8 cellular contexts compared by ENCODE assay signal in genomic region chr4:148444296-148445070, GRCh38. TPM values are rescaled to one million over a fixed set of nuclear protein-coding genes. Genes with fewer than 3 reads are reported as not detected.
DNase-seq lines count a peak whose midpoint lies in the region; ATAC-seq, FAIRE-seq and TF ChIP-seq lines count a peak whose summit lies in the region.

No MANE protein-coding gene starts in this region.

- FAIRE-seq in small intestine (lab: Jason Lieb, UNC): no peak

- CTCF ChIA-PET in GM10248 (lab: Yijun Ruan, JAX) (no interaction called here), T-cell (lab: Charles Lee) (no interaction called here)

- H3K4me3 ChIP-seq in astrocyte of the spinal cord (ENCODE audit: low read depth, low read length) (peak overlapping the region; percentile 72), small intestine (ENCODE audit: low read depth in 1 of 2, low read length in 2 of 2) (peak overlapping the region; percentile 78 to 85)

- no peaks in the 10 kb centered on the region for H3K9me3 Mint-ChIP-seq in T-cell

- H3K4me1 ChIP-seq in small intestine (ENCODE audit: control insufficient read depth in 2 of 2, insufficient read depth in 1 of 2, low read depth in 1 of 2, low read length in 1 of 2): no peaks in the 10 kb centered on the region

- no peaks in the 10 kb centered on the region for H3K9me3 ChIP-seq in small intestine (ENCODE audit: control insufficient read depth, low read depth)

- H3K4me1 Mint-ChIP-seq in T-cell: peaks cover 38 to 46% (median 45%) of the 10 kb centered on the region in 3 donors

- TF ChIP-seq CTCF in GM10248 (IDR thresholded peaks at IDR 0.05; ENCODE audit: control extremely low read depth, extremely low read depth, low read depth, missing control alignments): no peak
- TF ChIP-seq CTCF in astrocyte of the spinal cord (IDR thresholded peaks at IDR 0.05; ENCODE audit: low read depth, low read length): no peak

- peak overlapping the region; percentile 98 to 100 (median 99) for H3K4me3 Mint-ChIP-seq in T-cell

- POLR2A ChIA-PET in GM10248 (lab: Yijun Ruan, JAX): no interaction called here
- POLR2A ChIA-PET in T-cell (lab: Charles Lee): interaction anchor here in 1 of 2 donors (2.1 kb wide), 1 partner anchor 68 kb away, joined by 7 read pairs; no protein-coding TSS in a partner anchor

- no peaks in the 10 kb centered on the region for H3K36me3 Mint-ChIP-seq in T-cell

- peak overlapping the region; percentile 80 to 99 for H3K27ac Mint-ChIP-seq in T-cell

- H3K27ac ChIP-seq in small intestine (ENCODE audit: low read depth in 1 of 2, low read length in 1 of 2): peak overlapping the region; percentile 60 to 77

- in situ Hi-C loops in astrocyte of the spinal cord (cut with HindIII; ENCODE audit: low sequenced_read_pairs): no loop called here

- WGBS in small intestine, 3 donors: 1% methylated on average over 56 to 89 of the region's 89 CpGs

- H3K27me3 Mint-ChIP-seq in T-cell: peaks cover 0 to 2% of the 10 kb centered on the region in 2 donors

- H3K36me3 ChIP-seq in small intestine (ENCODE audit: control insufficient read depth in 2 of 2, insufficient read depth in 2 of 2, low read length in 2 of 2): no peaks in the 10 kb centered on the region

- DNase-seq in GM10248 (ENCODE audit: extremely low spot score): peak; percentile 21
- peak; percentile 28 to 69 (median 52) for DNase-seq in T-cell
- DNase-seq in astrocyte of the spinal cord (ENCODE audit: low read depth, low spot score): no peak
- DNase-seq in islet precursor cell: peak; percentile 65
- DNase-seq in small intestine: peak; percentile 40
- no peak for DNase-seq in NCI-H146 treated with DMSO at 0.1 percent for 48 hours (lab: John Stamatoyannopoulos, UW; ENCODE audit: unreplicated experiment)
- no peak for DNase-seq in NCI-H2081 treated with DMSO at 0.1 percent for 48 hours (lab: John Stamatoyannopoulos, UW)

- no peaks in the 10 kb centered on the region for H3K27me3 ChIP-seq in small intestine (ENCODE audit: control insufficient read depth in 2 of 2, insufficient read depth in 2 of 2, low read length in 2 of 2)

- ATAC-seq in T-cell (replicated peaks in 1 of 4) (peak; percentile 10 to 29 (median 15)), GM19467 (IDR thresholded peaks at IDR 0.05; ENCODE audit: unreplicated experiment) (no peak)

RNA-seq across cellular contexts. Expression of gene NR3C2, which starts 2.3 kb away (rescaled TPM):
- total RNA-seq in T-cell: 10 to 100 TPM; 33.5 to 60.4 (median 34.5) TPM
- polyA plus RNA-seq in small intestine: 10 to 100 TPM in 1 of 3 donors, 1 to 10 TPM in 2; 6.0 to 10.5 (median 8.4) TPM

Comparison
In these comparisons a context has a peak if more than half of its experiments do, and no peak if none do; other contexts are left out.
1. DNase-seq: peak in GM10248 (single experiment), T-cell (34 of 34), islet precursor cell (single experiment) and small intestine (single experiment); none in astrocyte of the spinal cord (single experiment), NCI-H146 treated with DMSO at 0.1 percent for 48 hours (single experiment) and NCI-H2081 treated with DMSO at 0.1 percent for 48 hours (single experiment).